18 cellular contexts compared by ENCODE assay signal in genomic region chr3:138971766-138972320, GRCh38. TPM values are rescaled to one million over a fixed set of nuclear protein-coding genes. Genes with fewer than 3 reads are reported as not detected.
DNase-seq lines count a peak whose midpoint lies in the region; ATAC-seq and TF ChIP-seq lines count a peak whose summit lies in the region.
"Had no signal": no experiment of that assay in that cellular context is flagged by ENCODE, and none has a peak within 500 bp of the region (broad histone marks: within the 10 kb centered on the region; RNA-seq: fewer than 3 reads in every experiment).

No MANE protein-coding gene starts in this region.

- H3K4me3 ChIP-seq in ascending aorta, result no peak overlapping the region
- H3K4me3 ChIP-seq in right lobe of liver, result no peak overlapping the region
- H3K4me3 ChIP-seq: BLaER1, GM12878, GM23338 had no signal

- H3K27me3 ChIP-seq in ascending aorta (no peaks in the 10 kb centered on the region), right lobe of liver (no peaks in the 10 kb centered on the region)
- H3K27me3 ChIP-seq: BLaER1 had no signal

- no peak for TF ChIP-seq POLR2A in right lobe of liver (IDR thresholded peaks at IDR 0.05)

- H3K36me3 ChIP-seq in ascending aorta (no peaks in the 10 kb centered on the region), right lobe of liver (no peaks in the 10 kb centered on the region)
- H3K36me3 ChIP-seq: BLaER1 had no signal

- no peak for ATAC-seq in right lobe of liver
- ATAC-seq: GM12878, GM23338, HepG2 had no signal

- H3K4me1 ChIP-seq in ascending aorta, result no peaks in the 10 kb centered on the region
- H3K4me1 ChIP-seq in right lobe of liver, result no peaks in the 10 kb centered on the region
- H3K4me1 ChIP-seq: Caco-2 had no signal

- DNase-seq in DMS 273 (lab: John Stamatoyannopoulos, UW; ENCODE audit: unreplicated experiment) (peak; percentile 47), DMS 273 treated with DMSO at 0.1 percent for 48 hours (lab: John Stamatoyannopoulos, UW) (no peak), NCI-H2171 treated with DMSO at 0.1 percent for 48 hours (lab: John Stamatoyannopoulos, UW) (peak; percentile 74), left kidney (ENCODE audit: low read depth, low spot score) (peak; percentile 38), posterior vena cava (ENCODE audit: low spot score) (peak; percentile 24), ascending aorta (ENCODE audit: low spot score in 2 of 2) (no peak), right lobe of liver (no peak), AML-193 (lab: John Stamatoyannopoulos, UW) (no peak)
- DNase-seq: Caco-2; CD8-positive, alpha-beta memory T cell; H7 had no signal

- no peaks in the 10 kb centered on the region for H3K9me3 ChIP-seq in ascending aorta
- H3K9me3 ChIP-seq in right lobe of liver, result no peaks in the 10 kb centered on the region
- H3K9me3 ChIP-seq: BLaER1, Caco-2 had no signal

- TF ChIP-seq CTCF in ascending aorta (IDR thresholded peaks at IDR 0.05), result no peak
- no peak for TF ChIP-seq CTCF in right lobe of liver (IDR thresholded peaks at IDR 0.05)

- WGBS in right lobe of liver (ENCODE audit: insufficient coverage, low coverage, low lambda C conversion rate, missing lambda C conversion rate), result 29% methylated on average over 1 of the region's 6 CpGs

- intact Hi-C loops in posterior vena cava (cut with DNase I) (no loop called here), ascending aorta (cut with DNase I) (no loop called here), right lobe of liver (cut with DNase I) (no loop called here)

- H3K27ac ChIP-seq in ascending aorta (no peak overlapping the region), right lobe of liver (no peak overlapping the region)
- H3K27ac ChIP-seq: 22Rv1, BLaER1 had no signal

RNA-seq across cellular contexts. Expression of gene FOXL2NB, which starts 24.8 kb away (rescaled TPM):
- not detected for total RNA-seq in posterior vena cava
- not detected for total RNA-seq in ascending aorta
- not detected for total RNA-seq in right lobe of liver
- total RNA-seq: A673; CD8-positive, alpha-beta memory T cell; GM12878; HepG2 had no signal

RNA-seq across cellular contexts. Expression of gene FOXL2, which starts 24.9 kb away (rescaled TPM):
- total RNA-seq in posterior vena cava (not detected), ascending aorta (not detected), right lobe of liver (not detected)
- total RNA-seq: A673; CD8-positive, alpha-beta memory T cell; G401; GM12878; HepG2 had no signal

RNA-seq across cellular contexts. Expression of gene PRR23A, which starts 34.2 kb away (rescaled TPM):
- total RNA-seq in posterior vena cava (not detected), ascending aorta (not detected), right lobe of liver (not detected)
- total RNA-seq: A673; Caco-2; CD8-positive, alpha-beta memory T cell; G401; GM12878; GM23338; H7; HepG2 had no signal

RNA-seq across cellular contexts. Expression of gene PRR23B, which starts 48.9 kb away (rescaled TPM):
- total RNA-seq in posterior vena cava (not detected), ascending aorta (not detected), right lobe of liver (not detected)
- total RNA-seq: A673; Caco-2; CD8-positive, alpha-beta memory T cell; G401; GM12878; GM23338; H7; HepG2 had no signal

Comparison
In these comparisons a context has a peak if more than half of its experiments do, and no peak if none do; other contexts are left out.
1. DNase-seq: peak in DMS 273 (single experiment), NCI-H2171 treated with DMSO at 0.1 percent for 48 hours (single experiment), left kidney (single experiment) and posterior vena cava (single experiment); none in DMS 273 treated with DMSO at 0.1 percent for 48 hours (single experiment), ascending aorta (0 of 2), right lobe of liver (0 of 3) and AML-193 (0 of 2).